In genomic region chr2:212530991-212531390, GRCh38 we compare ENCODE assay signal across 27 cellular contexts.
"Had no signal": no experiment of that assay in that cellular context is flagged by ENCODE, and none has a peak within 500 bp of the region (broad histone marks: within the 10 kb centered on the region; RNA-seq: fewer than 3 reads in every experiment).

No MANE protein-coding gene starts in this region.

- H3K27me3 ChIP-seq: gastrocnemius medialis had no signal

- H3K4me1 ChIP-seq: left lung, lower lobe of right lung had no signal

- DNase-seq: dermis blood vessel endothelial cell; effector CD8-positive, alpha-beta T cell; effector memory CD8-positive, alpha-beta T cell; endodermal cell; erythroblast; esophagus squamous epithelium; foreskin fibroblast; foreskin melanocyte; gastrocnemius medialis; glutamatergic neuron; head of caudate nucleus; heart right ventricle; hippocampal formation; immature natural killer cell; islet precursor cell; kidney; kidney glomerular epithelial cell; left colon; left lung; left ventricle myocardium superior; lower lobe of right lung; mesenchymal stem cell; mucosa of descending colon; naive B cell had no signal

- H3K36me3 ChIP-seq: esophagus squamous epithelium, gastrocnemius medialis, heart right ventricle, left lung, lower lobe of right lung had no signal

- H3K27ac ChIP-seq: coronary artery, epithelial cell of prostate, esophagus squamous epithelium, gastrocnemius medialis, left lung, lower lobe of right lung had no signal

- H3K9me3 ChIP-seq: esophagus squamous epithelium, gastrocnemius medialis, heart right ventricle, left lung, lower lobe of right lung, mucosa of descending colon had no signal

- ATAC-seq: effector memory CD8-positive, alpha-beta T cell; esophagus mucosa; gastrocnemius medialis; left colon; left lung; lower lobe of right lung; mucosa of descending colon had no signal

- H3K4me3 ChIP-seq: coronary artery, esophagus squamous epithelium, gastrocnemius medialis, heart right ventricle, left lung, lower lobe of right lung, mucosa of descending colon had no signal
